Comparison of ENCODE assay signal across 36 cellular contexts in genomic region chr10:55001422-55001821, GRCh38.
"Had no signal": no experiment of that assay in that cellular context is flagged by ENCODE, and none has a peak within 500 bp of the region (broad histone marks: within the 10 kb centered on the region; RNA-seq: fewer than 3 reads in every experiment).

No MANE protein-coding gene starts in this region.

- H3K4me1 ChIP-seq: body of pancreas, breast epithelium had no signal

- DNase-seq: activated CD4-positive, alpha-beta memory T cell treated with anti-CD3 and anti-CD28 coated beads, Interleukin-2, amount 10 ng/mL, durations not matched to agents 7 days and 5 days; activated CD4-positive, alpha-beta T cell treated with anti-CD3 and anti-CD28 coated beads for 1 hour; activated CD4-positive, alpha-beta T cell treated with anti-CD3 and anti-CD28 coated beads for 36 hours; activated CD4-positive, alpha-beta T cell treated with anti-CD3 and anti-CD28 coated beads for 48 hours; activated CD4-positive, alpha-beta T cell treated with anti-CD3 and anti-CD28 coated beads, Interleukin-2, amount 10 ng/mL, durations not matched to agents 7 days and 5 days; activated CD4-positive, alpha-beta T cell treated with anti-CD3 and anti-CD28 coated beads, Interleukin-2, amount 50 U/mL, for 48 hours; activated CD4-positive, CD25-positive, alpha-beta regulatory T cell; activated CD8-positive, alpha-beta memory T cell treated with anti-CD3 and anti-CD28 coated beads for 24 hours; activated CD8-positive, alpha-beta memory T cell treated with anti-CD3 and anti-CD28 coated beads, Interleukin-2, amount 10 ng/mL, durations not matched to agents 7 days and 5 days; activated CD8-positive, alpha-beta memory T cell treated with anti-CD3 and anti-CD28 coated beads, Interleukin-2, amount 50 U/mL, for 48 hours; activated CD8-positive, alpha-beta T cell treated with anti-CD3 and anti-CD28 coated beads, Interleukin-2, amount 10 ng/mL, durations not matched to agents 7 days and 5 days; activated effector memory CD4-positive, alpha-beta T cell treated with Interleukin-2 at 50 U/mL for 16 hours; activated gamma-delta T cell; activated naive CD4-positive, alpha-beta T cell treated with anti-CD3 and anti-CD28 coated beads, Interleukin-2, amount 10 ng/mL, durations not matched to agents 7 days and 5 days; activated naive CD4-positive, alpha-beta T cell treated with Interleukin-2 at 50 U/mL for 16 hours; activated naive CD8-positive, alpha-beta T cell treated with anti-CD3 and anti-CD28 coated beads, Interleukin-2, amount 10 ng/mL, durations not matched to agents 7 days and 5 days; activated naive CD8-positive, alpha-beta T cell treated with anti-CD3 and anti-CD28 coated beads, Interleukin-2, amount 50 U/mL, for 24 hours; activated T-cell treated with anti-CD3 and anti-CD28 coated beads, Interleukin-2, amount 50 U/mL, for 24 hours; activated T-cell treated with anti-CD3 and anti-CD28 coated beads, Interleukin-2, amount 50 U/mL, for 48 hours; amygdala; anterior cingulate cortex; body of pancreas; brain microvascular endothelial cell; central memory CD4-positive, alpha-beta T cell; T-helper 1 cell; T-helper 2 cell; T-helper 9 cell; WERI-Rb-1 had no signal

- H3K9me3 ChIP-seq: body of pancreas, breast epithelium had no signal

- H3K27me3 ChIP-seq: body of pancreas, brain microvascular endothelial cell, breast epithelium had no signal

- H3K27ac ChIP-seq: body of pancreas, brain microvascular endothelial cell, breast epithelium, WERI-Rb-1 had no signal

- H3K27ac Mint-ChIP-seq: activated CD4-positive, alpha-beta memory T cell treated with anti-CD3 and anti-CD28 coated beads, Interleukin-2, amount 10 ng/mL, durations not matched to agents 7 days and 5 days; activated CD4-positive, alpha-beta T cell treated with anti-CD3 and anti-CD28 coated beads for 36 hours; activated CD4-positive, alpha-beta T cell treated with anti-CD3 and anti-CD28 coated beads, Interleukin-2, amount 10 ng/mL, durations not matched to agents 7 days and 5 days; activated CD8-positive, alpha-beta memory T cell treated with anti-CD3 and anti-CD28 coated beads, Interleukin-2, amount 10 ng/mL, durations not matched to agents 7 days and 5 days; activated CD8-positive, alpha-beta T cell treated with anti-CD3 and anti-CD28 coated beads, Interleukin-2, amount 10 ng/mL, durations not matched to agents 7 days and 5 days; activated naive CD4-positive, alpha-beta T cell treated with anti-CD3 and anti-CD28 coated beads, Interleukin-2, amount 10 ng/mL, durations not matched to agents 7 days and 5 days; activated naive CD4-positive, alpha-beta T cell treated with anti-CD3 and anti-CD28 coated beads, Interleukin-2, amount 50 U/mL, for 24 hours; activated naive CD8-positive, alpha-beta T cell; activated naive CD8-positive, alpha-beta T cell treated with anti-CD3 and anti-CD28 coated beads, Interleukin-2, amount 10 ng/mL, durations not matched to agents 7 days and 5 days; activated naive CD8-positive, alpha-beta T cell treated with anti-CD3 and anti-CD28 coated beads, Interleukin-2, amount 50 U/mL, for 24 hours; activated T-cell treated with anti-CD3 and anti-CD28 coated beads, Interleukin-2, amount 50 U/mL, for 24 hours; activated T-helper 2 cell treated with anti-CD3 and anti-CD28 coated beads, Interferon-gamma antibody, Interleukin-2, Interleukin-4, amounts not matched to agents 10 μg/mL and 5 μg/mL and 100 μg/mL, durations not matched to agents 14 hours and 24 hours and 36 hours; T-helper 1 cell treated with Interleukin-12 subunit alpha and Interleukin-12 subunit beta and Interleukin-4 antibody, amounts not matched to agents 30 μg/mL and 1 μg/mL, for 36 hours; T-helper 2 cell treated with Interferon-gamma antibody and Interleukin-4, amounts not matched to agents 5 μg/mL and 100 μg/mL, for 36 hours; WTC11 had no signal

- H3K4me1 Mint-ChIP-seq: activated CD4-positive, alpha-beta memory T cell treated with anti-CD3 and anti-CD28 coated beads, Interleukin-2, amount 10 ng/mL, durations not matched to agents 7 days and 5 days; activated CD4-positive, alpha-beta T cell treated with anti-CD3 and anti-CD28 coated beads for 36 hours; activated CD4-positive, alpha-beta T cell treated with anti-CD3 and anti-CD28 coated beads, Interleukin-2, amount 10 ng/mL, durations not matched to agents 7 days and 5 days; activated CD8-positive, alpha-beta memory T cell treated with anti-CD3 and anti-CD28 coated beads, Interleukin-2, amount 10 ng/mL, durations not matched to agents 7 days and 5 days; activated naive CD4-positive, alpha-beta T cell treated with anti-CD3 and anti-CD28 coated beads, Interleukin-2, amount 10 ng/mL, durations not matched to agents 7 days and 5 days; activated naive CD4-positive, alpha-beta T cell treated with anti-CD3 and anti-CD28 coated beads, Interleukin-2, amount 50 U/mL, for 24 hours; activated naive CD8-positive, alpha-beta T cell treated with anti-CD3 and anti-CD28 coated beads, Interleukin-2, amount 10 ng/mL, durations not matched to agents 7 days and 5 days; activated naive CD8-positive, alpha-beta T cell treated with anti-CD3 and anti-CD28 coated beads, Interleukin-2, amount 50 U/mL, for 24 hours had no signal

- H3K36me3 Mint-ChIP-seq: activated CD8-positive, alpha-beta memory T cell treated with anti-CD3 and anti-CD28 coated beads, Interleukin-2, amount 10 ng/mL, durations not matched to agents 7 days and 5 days; activated naive CD4-positive, alpha-beta T cell treated with anti-CD3 and anti-CD28 coated beads, Interleukin-2, amount 10 ng/mL, durations not matched to agents 7 days and 5 days; activated naive CD4-positive, alpha-beta T cell treated with anti-CD3 and anti-CD28 coated beads, Interleukin-2, amount 50 U/mL, for 24 hours; activated naive CD8-positive, alpha-beta T cell; activated naive CD8-positive, alpha-beta T cell treated with anti-CD3 and anti-CD28 coated beads, Interleukin-2, amount 10 ng/mL, durations not matched to agents 7 days and 5 days had no signal

- H3K36me3 ChIP-seq: brain microvascular endothelial cell, breast epithelium, WERI-Rb-1 had no signal

- H3K4me3 ChIP-seq: body of pancreas, breast epithelium had no signal

- H3K4me3 Mint-ChIP-seq: activated CD4-positive, alpha-beta memory T cell treated with anti-CD3 and anti-CD28 coated beads, Interleukin-2, amount 10 ng/mL, durations not matched to agents 7 days and 5 days; activated CD4-positive, alpha-beta T cell treated with anti-CD3 and anti-CD28 coated beads for 36 hours; activated CD4-positive, alpha-beta T cell treated with anti-CD3 and anti-CD28 coated beads, Interleukin-2, amount 10 ng/mL, durations not matched to agents 7 days and 5 days; activated CD8-positive, alpha-beta memory T cell treated with anti-CD3 and anti-CD28 coated beads, Interleukin-2, amount 10 ng/mL, durations not matched to agents 7 days and 5 days; activated CD8-positive, alpha-beta T cell treated with anti-CD3 and anti-CD28 coated beads, Interleukin-2, amount 10 ng/mL, durations not matched to agents 7 days and 5 days; activated naive CD4-positive, alpha-beta T cell treated with anti-CD3 and anti-CD28 coated beads, Interleukin-2, amount 10 ng/mL, durations not matched to agents 7 days and 5 days; activated naive CD4-positive, alpha-beta T cell treated with anti-CD3 and anti-CD28 coated beads, Interleukin-2, amount 50 U/mL, for 24 hours; activated naive CD8-positive, alpha-beta T cell; activated naive CD8-positive, alpha-beta T cell treated with anti-CD3 and anti-CD28 coated beads, Interleukin-2, amount 10 ng/mL, durations not matched to agents 7 days and 5 days; activated naive CD8-positive, alpha-beta T cell treated with anti-CD3 and anti-CD28 coated beads, Interleukin-2, amount 50 U/mL, for 24 hours; activated T-cell treated with anti-CD3 and anti-CD28 coated beads, Interleukin-2, amount 50 U/mL, for 24 hours; T-helper 1 cell treated with Interleukin-12 subunit alpha and Interleukin-12 subunit beta and Interleukin-4 antibody, amounts not matched to agents 30 μg/mL and 1 μg/mL, for 36 hours; T-helper 2 cell treated with Interferon-gamma antibody and Interleukin-4, amounts not matched to agents 5 μg/mL and 100 μg/mL, for 36 hours; WTC11 had no signal

- ATAC-seq: activated CD4-positive, alpha-beta T cell treated with anti-CD3 and anti-CD28 coated beads for 36 hours; activated CD4-positive, CD25-positive, alpha-beta regulatory T cell treated with anti-CD3 and anti-CD28 coated beads, Interleukin-2, amount 50 U/mL, for 24 hours; activated CD8-positive, alpha-beta memory T cell treated with anti-CD3 and anti-CD28 coated beads, Interleukin-2, amount 10 ng/mL, durations not matched to agents 7 days and 5 days; activated CD8-positive, alpha-beta T cell treated with anti-CD3 and anti-CD28 coated beads, Interleukin-2, amount 10 ng/mL, durations not matched to agents 7 days and 5 days; activated naive CD8-positive, alpha-beta T cell treated with anti-CD3 and anti-CD28 coated beads, Interleukin-2, amount 50 U/mL, for 24 hours; body of pancreas; WTC11 had no signal
